8 cellular contexts compared by ENCODE assay signal in genomic region chr15:41332788-41333527, GRCh38. TPM values are rescaled to one million over a fixed set of nuclear protein-coding genes. Genes with fewer than 3 reads are reported as not detected.
DNase-seq lines count a peak whose midpoint lies in the region; ATAC-seq and TF ChIP-seq lines count a peak whose summit lies in the region.

Gene NUSAP1 (plus strand): TSS chr15:41332881. CDS start chr15:41332958, 77 bp downstream.

- H3K4me3 ChIP-seq in BLaER1 (peak within 1 kb of the TSS; percentile 77), PC-9 (peak within 1 kb of the TSS; percentile 85), mucosa of rectum (ENCODE audit: low read length in 2 of 2) (peak within 1 kb of the TSS; percentile 85 to 94)

- H3K4me1 ChIP-seq in BLaER1 (peaks cover 46% of the 10 kb centered on the region), PC-9 (replicated peaks; ENCODE audit: insufficient read depth) (peaks cover 22% of the 10 kb centered on the region; the same call in 1 of the 2 replicates), mucosa of rectum (ENCODE audit: control insufficient read depth in 2 of 2, insufficient read depth in 2 of 2, low read length in 2 of 2) (peaks cover 6 to 15% of the 10 kb centered on the region in 2 donors)

- BruUV-seq in PC-9 (replicated peaks; lab: Mats Ljungman, UMichigan), result no TSS peak

- H3K4me2 ChIP-seq in BLaER1 (peak within 1 kb of the TSS; percentile 86), PC-9 (peak within 1 kb of the TSS; percentile 96)

- H3K9ac ChIP-seq in BLaER1 (peak within 1 kb of the TSS; percentile 87), mucosa of rectum (ENCODE audit: low read depth in 1 of 2, low read length in 2 of 2) (peak within 1 kb of the TSS; percentile 75 to 77)

- peak within 1 kb of the TSS; percentile 85 to 92 for H3K27ac Mint-ChIP-seq in effector memory CD8-positive, alpha-beta T cell

- H3F3A ChIP-seq in PC-9 (ENCODE audit: insufficient read depth, low read depth), result peaks cover 5% of the 10 kb centered on the region; the same call in 1 of the 2 replicates

- peak within 1 kb of the TSS; percentile 99 for H2AFZ ChIP-seq in PC-9

- H3K27ac ChIP-seq in BLaER1, result peak within 1 kb of the TSS; percentile 82
- peak within 1 kb of the TSS; percentile 58 for H3K27ac ChIP-seq in PC-9
- H3K27ac ChIP-seq in mucosa of rectum (ENCODE audit: low read depth in 2 of 2, low read length in 2 of 2), result peak within 1 kb of the TSS; percentile 58 to 70

- H3K4me1 Mint-ChIP-seq in effector memory CD8-positive, alpha-beta T cell (ENCODE audit: low read depth in 2 of 2), result peaks cover 22 to 35% of the 10 kb centered on the region in 2 donors

- DNase-seq in PC-9, result no peak
- DNase-seq in effector memory CD8-positive, alpha-beta T cell, result no peak
- no peak for DNase-seq in activated CD4-positive, CD25-positive, alpha-beta regulatory T cell treated with anti-CD3 and anti-CD28 coated beads, Interleukin-2, amount 50 U/mL, for 72 hours
- no peak for DNase-seq in activated CD4-positive, alpha-beta T cell treated with anti-CD3 and anti-CD28 coated beads, Interleukin-2, amount 50 U/mL, for 1 hour

- no peaks in the 10 kb centered on the region for H3K27me3 ChIP-seq in BLaER1
- H3K27me3 ChIP-seq in PC-9 (ENCODE audit: insufficient read depth, low read depth), result no peaks in the 10 kb centered on the region
- no peaks in the 10 kb centered on the region for H3K27me3 ChIP-seq in mucosa of rectum (ENCODE audit: control insufficient read depth in 2 of 2, insufficient read depth in 2 of 2, low read length in 2 of 2)

- no peaks in the 10 kb centered on the region for H3K9me2 ChIP-seq in PC-9 (ENCODE audit: insufficient read depth)

- ATAC-seq in GM18867 (IDR thresholded peaks at IDR 0.05; ENCODE audit: unreplicated experiment) (peak; percentile 7), HG03066 (IDR thresholded peaks at IDR 0.05; ENCODE audit: low read depth, unreplicated experiment) (peak; percentile 11)
- ATAC-seq in effector memory CD8-positive, alpha-beta T cell (replicated peaks), result peak; percentile 15

- peaks cover 22% of the 10 kb centered on the region for H4K20me1 ChIP-seq in BLaER1
- no peaks in the 10 kb centered on the region for H4K20me1 ChIP-seq in PC-9 (ENCODE audit: insufficient read depth)

- peaks cover 56% of the 10 kb centered on the region for H3K79me2 ChIP-seq in PC-9 (ENCODE audit: low read depth)

- peak within 1 kb of the TSS; percentile 95 to 97 for H3K4me3 Mint-ChIP-seq in effector memory CD8-positive, alpha-beta T cell

- intact Hi-C loops in PC-9 (cut with micrococcal nuclease; ENCODE audit: unreplicated experiment), result loop anchor here (1.0 to 5.0 kb wide), 4 partner anchors 51 to 429 kb away; partner anchors contain the start of genes CHP1 and INO80

- H3K9me3 Mint-ChIP-seq in effector memory CD8-positive, alpha-beta T cell, result no peaks in the 10 kb centered on the region

- no peaks in the 10 kb centered on the region for H3K27me3 Mint-ChIP-seq in effector memory CD8-positive, alpha-beta T cell

- TF ChIP-seq CTCF in PC-9 (conservative IDR thresholded peaks at IDR 0.05), result no peak

- H3K36me3 ChIP-seq in BLaER1, result peaks cover 37% of the 10 kb centered on the region
- no peaks in the 10 kb centered on the region for H3K36me3 ChIP-seq in PC-9 (ENCODE audit: low read depth)
- H3K36me3 ChIP-seq in mucosa of rectum (ENCODE audit: control insufficient read depth in 2 of 2, insufficient read depth in 2 of 2, low read length in 2 of 2), result no peaks in the 10 kb centered on the region

- POLR2A ChIA-PET in PC-9 (lab: Charles Lee; ENCODE audit: unreplicated experiment), result interaction anchor here (0.6 to 0.8 kb wide), 5 partner anchors 83 to 939 kb away, joined by 3 to 17 read pairs (median 4); partner anchors contain the start of gene RPAP1

- H3K36me3 Mint-ChIP-seq in effector memory CD8-positive, alpha-beta T cell (ENCODE audit: insufficient read depth), result peaks cover 10% of the 10 kb centered on the region

- H3K9me3 ChIP-seq in BLaER1 (no peaks in the 10 kb centered on the region), PC-9 (ENCODE audit: insufficient read depth, low read depth) (no peaks in the 10 kb centered on the region), mucosa of rectum (ENCODE audit: control insufficient read depth in 2 of 2, low read length in 2 of 2) (no peaks in the 10 kb centered on the region)

- CTCF ChIA-PET in PC-9 (lab: Charles Lee), result interaction anchor here (0.7 to 1.0 kb wide), 2 partner anchors 425 to 427 kb away, joined by 3 to 6 read pairs; no protein-coding TSS in a partner anchor

RNA-seq across cellular contexts. Expression of gene NUSAP1, which starts in this region (rescaled TPM):
- 185 and 190 TPM in 2 replicates for total RNA-seq in PC-9 (2021)
